27 cellular contexts compared by ENCODE assay signal in the genomic region with DNA sequence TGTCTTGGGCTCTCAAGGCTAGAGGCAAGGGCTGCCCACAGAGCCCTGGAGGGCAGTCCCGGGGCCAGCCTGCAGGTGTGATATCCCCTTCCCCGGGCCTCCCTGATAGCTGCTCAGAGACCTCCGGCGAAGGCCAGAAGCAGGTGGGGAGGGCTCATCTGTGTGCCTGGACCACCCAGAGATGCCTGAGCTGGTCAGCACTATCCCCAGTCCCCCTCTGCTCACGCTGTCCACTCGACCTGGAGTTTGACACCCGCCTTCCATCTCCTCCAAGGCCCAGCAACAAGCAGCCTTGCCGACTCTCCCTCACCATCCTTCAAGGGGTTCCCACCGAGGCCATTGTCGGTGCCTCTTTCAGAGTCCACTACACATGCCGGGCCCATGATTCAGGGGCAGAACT.
"Had no signal": no experiment of that assay in that cellular context is flagged by ENCODE, and none has a peak within 500 bp of the region (broad histone marks: within the 10 kb centered on the region; RNA-seq: fewer than 3 reads in every experiment).

No MANE protein-coding gene starts in this region.

- H3K9me3 ChIP-seq: adrenal gland, breast epithelium, MG63 had no signal

- H3K27me3 Mint-ChIP-seq: activated B cell treated with CpG ODN at 0.5 μM for 24 hours; activated CD4-positive, alpha-beta T cell treated with anti-CD3 and anti-CD28 coated beads, Interleukin-2, amount 10 ng/mL, durations not matched to agents 24 days and 14 days; activated CD8-positive, alpha-beta memory T cell treated with anti-CD3 and anti-CD28 coated beads, Interleukin-2, amount 10 ng/mL, durations not matched to agents 7 days and 5 days; activated naive CD8-positive, alpha-beta T cell; activated T-cell treated with anti-CD3 and anti-CD28 coated beads, Interleukin-2, amount 50 U/mL, for 24 hours had no signal

- H3K4me3 Mint-ChIP-seq: activated B cell treated with CpG ODN at 0.5 μM for 24 hours; activated CD4-positive, alpha-beta T cell treated with anti-CD3 and anti-CD28 coated beads, Interleukin-2, amount 10 ng/mL, durations not matched to agents 24 days and 14 days; activated CD8-positive, alpha-beta memory T cell treated with anti-CD3 and anti-CD28 coated beads, Interleukin-2, amount 10 ng/mL, durations not matched to agents 7 days and 5 days; activated naive CD8-positive, alpha-beta T cell; activated T-cell treated with anti-CD3 and anti-CD28 coated beads, Interleukin-2, amount 50 U/mL, for 24 hours; activated T-helper 1 cell treated with anti-CD3 and anti-CD28 coated beads, Interleukin-12 subunit alpha, Interleukin-12 subunit beta, Interleukin-2, Interleukin-4 antibody, amounts not matched to agents 30 ng/mL and 10 ng/mL and 1 ng/mL, durations not matched to agents 14 hours and 24 hours and 36 hours had no signal

- H3K36me3 ChIP-seq: breast epithelium, MG63 had no signal

- H3K4me1 Mint-ChIP-seq: activated B cell treated with CpG ODN at 0.5 μM for 24 hours; activated CD4-positive, alpha-beta T cell treated with anti-CD3 and anti-CD28 coated beads, Interleukin-2, amount 10 ng/mL, durations not matched to agents 24 days and 14 days; activated CD8-positive, alpha-beta memory T cell treated with anti-CD3 and anti-CD28 coated beads, Interleukin-2, amount 10 ng/mL, durations not matched to agents 7 days and 5 days had no signal

- H3K36me3 Mint-ChIP-seq: activated CD8-positive, alpha-beta memory T cell treated with anti-CD3 and anti-CD28 coated beads, Interleukin-2, amount 10 ng/mL, durations not matched to agents 7 days and 5 days had no signal

- DNase-seq: activated B cell treated with CpG ODN at 0.5 μM for 24 hours; activated CD4-positive, alpha-beta T cell treated with anti-CD3 and anti-CD28 coated beads for 1 hour; activated CD4-positive, alpha-beta T cell treated with anti-CD3 and anti-CD28 coated beads, Interleukin-2, amount 10 ng/mL, durations not matched to agents 24 days and 14 days; activated CD4-positive, alpha-beta T cell treated with anti-CD3 and anti-CD28 coated beads, Interleukin-2, amount 50 U/mL, for 48 hours; activated CD8-positive, alpha-beta memory T cell treated with anti-CD3 and anti-CD28 coated beads, Interleukin-2, amount 10 ng/mL, durations not matched to agents 7 days and 5 days; activated effector memory CD4-positive, alpha-beta T cell treated with Interleukin-2 at 50 U/mL for 16 hours; activated naive CD4-positive, alpha-beta T cell treated with Interleukin-2 at 50 U/mL for 16 hours; activated T-cell treated with anti-CD3 and anti-CD28 coated beads, Interleukin-2, amount 50 U/mL, for 24 hours; adrenal gland; anterior cingulate cortex; MG63; MV-4-11; NCI-H1092 treated with DMSO at 0.1 percent for 48 hours; NCI-H1417 treated with DMSO at 0.1 percent for 48 hours; NCI-H1694; NCI-H2029; NCI-H2107; NCI-H2171 treated with DMSO at 0.1 percent for 48 hours; NCI-H345; NCI-H510A; NCI-H69; PC-3; SHP77 treated with DMSO at 0.1 percent for 48 hours; T1000 had no signal

- H3K27me3 ChIP-seq: adrenal gland, breast epithelium, MG63 had no signal

- ATAC-seq: activated CD8-positive, alpha-beta memory T cell treated with anti-CD3 and anti-CD28 coated beads, Interleukin-2, amount 10 ng/mL, durations not matched to agents 7 days and 5 days; PC-3 had no signal

- H3K27ac ChIP-seq: adrenal gland, breast epithelium had no signal

- H3K4me3 ChIP-seq: adrenal gland, breast epithelium, MG63 had no signal

- H3K4me1 ChIP-seq: adrenal gland, breast epithelium had no signal

- H3K27ac Mint-ChIP-seq: activated B cell treated with CpG ODN at 0.5 μM for 24 hours; activated CD4-positive, alpha-beta T cell treated with anti-CD3 and anti-CD28 coated beads, Interleukin-2, amount 10 ng/mL, durations not matched to agents 24 days and 14 days; activated CD8-positive, alpha-beta memory T cell treated with anti-CD3 and anti-CD28 coated beads, Interleukin-2, amount 10 ng/mL, durations not matched to agents 7 days and 5 days; activated naive CD8-positive, alpha-beta T cell; activated T-cell treated with anti-CD3 and anti-CD28 coated beads, Interleukin-2, amount 50 U/mL, for 24 hours; activated T-helper 1 cell treated with anti-CD3 and anti-CD28 coated beads, Interleukin-12 subunit alpha, Interleukin-12 subunit beta, Interleukin-2, Interleukin-4 antibody, amounts not matched to agents 30 ng/mL and 10 ng/mL and 1 ng/mL, durations not matched to agents 14 hours and 24 hours and 36 hours had no signal

- H3K9me3 Mint-ChIP-seq: activated B cell treated with CpG ODN at 0.5 μM for 24 hours; activated CD4-positive, alpha-beta T cell treated with anti-CD3 and anti-CD28 coated beads, Interleukin-2, amount 10 ng/mL, durations not matched to agents 24 days and 14 days; activated T-cell treated with anti-CD3 and anti-CD28 coated beads, Interleukin-2, amount 50 U/mL, for 24 hours; activated T-helper 1 cell treated with anti-CD3 and anti-CD28 coated beads, Interleukin-12 subunit alpha, Interleukin-12 subunit beta, Interleukin-2, Interleukin-4 antibody, amounts not matched to agents 30 ng/mL and 10 ng/mL and 1 ng/mL, durations not matched to agents 14 hours and 24 hours and 36 hours had no signal
